Comparison of ENCODE assay signal across 13 cellular contexts in genomic region chr10:31136951-31137885, GRCh38.
A peak's percentile ranks its signal among the peaks of the same experiment; 100 is the strongest.
DNase-seq lines count a peak whose midpoint lies in the region; ATAC-seq and TF ChIP-seq lines count a peak whose summit lies in the region.
"Had no signal": no experiment of that assay in that cellular context is flagged by ENCODE, and none has a peak within 500 bp of the region (broad histone marks: within the 10 kb centered on the region; RNA-seq: fewer than 3 reads in every experiment).

No MANE protein-coding gene starts in this region.

- H3K36me3 Mint-ChIP-seq in activated CD8-positive, alpha-beta memory T cell treated with anti-CD3 and anti-CD28 coated beads, Interleukin-2, amount 10 ng/mL, durations not matched to agents 7 days and 5 days: no peaks in the 10 kb centered on the region

- no peaks in the 10 kb centered on the region for H3K27me3 Mint-ChIP-seq in activated CD8-positive, alpha-beta memory T cell treated with anti-CD3 and anti-CD28 coated beads, Interleukin-2, amount 10 ng/mL, durations not matched to agents 7 days and 5 days
- H3K27me3 Mint-ChIP-seq: dendritic cell treated with granulocyte-macrophage colony-stimulating factor and Interleukin-4, amounts not matched to agents 40 ng/mL and 50 ng/mL, for 4 days had no signal

- H3K4me3 Mint-ChIP-seq in activated CD8-positive, alpha-beta memory T cell treated with anti-CD3 and anti-CD28 coated beads, Interleukin-2, amount 10 ng/mL, durations not matched to agents 7 days and 5 days: no peak overlapping the region
- H3K4me3 Mint-ChIP-seq: dendritic cell treated with granulocyte-macrophage colony-stimulating factor and Interleukin-4, amounts not matched to agents 40 ng/mL and 50 ng/mL, for 4 days had no signal

- peaks cover 36% of the 10 kb centered on the region for H3K4me1 ChIP-seq in smooth muscle cell (ENCODE audit: low read depth)

- H3K9ac ChIP-seq in smooth muscle cell (ENCODE audit: low read depth): no peak overlapping the region

- WGBS in smooth muscle cell (ENCODE audit: low lambda C conversion rate): 68% methylated on average over 9 of the region's 9 CpGs

- no peak overlapping the region for H2AFZ ChIP-seq in smooth muscle cell (ENCODE audit: low read depth)

- no peaks in the 10 kb centered on the region for H3K27me3 ChIP-seq in smooth muscle cell (ENCODE audit: low read depth)

- peak overlapping the region; percentile 3 for H3K4me2 ChIP-seq in smooth muscle cell

- CTCF ChIA-PET in activated CD8-positive, alpha-beta memory T cell treated with anti-CD3 and anti-CD28 coated beads, Interleukin-2, amount 10 ng/mL, durations not matched to agents 7 days and 5 days (lab: Charles Lee): interaction anchor here (1.2 to 2.0 kb wide), 5 partner anchors 9 to 385 kb away, joined by 3 to 5 read pairs (median 3); no protein-coding TSS in a partner anchor

- H3K4me3 ChIP-seq in smooth muscle cell: no peak overlapping the region

- peaks cover 12% of the 10 kb centered on the region for H3F3A ChIP-seq in smooth muscle cell (ENCODE audit: low read depth)

- no peak for DNase-seq in activated CD8-positive, alpha-beta memory T cell treated with anti-CD3 and anti-CD28 coated beads, Interleukin-2, amount 10 ng/mL, durations not matched to agents 7 days and 5 days
- DNase-seq in activated CD8-positive, alpha-beta memory T cell treated with anti-CD3 and anti-CD28 coated beads, Interleukin-2, amount 50 U/mL, for 48 hours: no peak
- peak; percentile 54 for DNase-seq in MV-4-11 (lab: John Stamatoyannopoulos, UW)
- DNase-seq in central memory CD4-positive, alpha-beta T cell: peak; percentile 12
- no peak for DNase-seq in smooth muscle cell (lab: John Stamatoyannopoulos, UW; ENCODE audit: unreplicated experiment)
- no peak for DNase-seq in occipital lobe (lab: John Stamatoyannopoulos, UW)
- no peak for DNase-seq in NCI-H524 treated with DMSO at 0.1 percent for 48 hours (lab: John Stamatoyannopoulos, UW)
- no peak for DNase-seq in RPMI8226
- DNase-seq: NCI-H226, nucleus accumbens, SIG-M5, trophoblast cell had no signal

- H3K27ac Mint-ChIP-seq in activated CD8-positive, alpha-beta memory T cell treated with anti-CD3 and anti-CD28 coated beads, Interleukin-2, amount 10 ng/mL, durations not matched to agents 7 days and 5 days: peak overlapping the region; percentile 70
- H3K27ac Mint-ChIP-seq: dendritic cell treated with granulocyte-macrophage colony-stimulating factor and Interleukin-4, amounts not matched to agents 40 ng/mL and 50 ng/mL, for 4 days had no signal

- TF ChIP-seq CTCF in smooth muscle cell (IDR thresholded peaks at IDR 0.05; ENCODE audit: borderline replicate concordance, insufficient read depth, poor library complexity, severe bottlenecking): no peak

- H3K79me2 ChIP-seq in smooth muscle cell (ENCODE audit: low read depth): no peaks in the 10 kb centered on the region

- peak; percentile 37 for ATAC-seq in activated CD8-positive, alpha-beta memory T cell treated with anti-CD3 and anti-CD28 coated beads, Interleukin-2, amount 10 ng/mL, durations not matched to agents 7 days and 5 days

- no peaks in the 10 kb centered on the region for H4K20me1 ChIP-seq in smooth muscle cell (ENCODE audit: low read depth)

- H3K27ac ChIP-seq in smooth muscle cell (ENCODE audit: low read depth): no peak overlapping the region

- H3K9me3 ChIP-seq in smooth muscle cell (replicated peaks; ENCODE audit: low read depth): no peaks in the 10 kb centered on the region

- no peaks in the 10 kb centered on the region for H3K36me3 ChIP-seq in smooth muscle cell (ENCODE audit: low read depth)

- peaks cover 39% of the 10 kb centered on the region for H3K4me1 Mint-ChIP-seq in activated CD8-positive, alpha-beta memory T cell treated with anti-CD3 and anti-CD28 coated beads, Interleukin-2, amount 10 ng/mL, durations not matched to agents 7 days and 5 days

- no peaks in the 10 kb centered on the region for H3K9me3 Mint-ChIP-seq in activated CD8-positive, alpha-beta memory T cell treated with anti-CD3 and anti-CD28 coated beads, Interleukin-2, amount 10 ng/mL, durations not matched to agents 7 days and 5 days (ENCODE audit: low read depth)
- H3K9me3 Mint-ChIP-seq: dendritic cell treated with granulocyte-macrophage colony-stimulating factor and Interleukin-4, amounts not matched to agents 40 ng/mL and 50 ng/mL, for 4 days had no signal

Comparison
In these comparisons a context has a peak if more than half of its experiments do, and no peak if none do; other contexts are left out.
1. DNase-seq: peak in MV-4-11 (single experiment) and central memory CD4-positive, alpha-beta T cell (single experiment); none in activated CD8-positive, alpha-beta memory T cell treated with anti-CD3 and anti-CD28 coated beads, Interleukin-2, amount 10 ng/mL, durations not matched to agents 7 days and 5 days (single experiment), activated CD8-positive, alpha-beta memory T cell treated with anti-CD3 and anti-CD28 coated beads, Interleukin-2, amount 50 U/mL, for 48 hours (single experiment), smooth muscle cell (single experiment), occipital lobe (single experiment), NCI-H524 treated with DMSO at 0.1 percent for 48 hours (single experiment) and RPMI8226 (single experiment).